Comparison of ENCODE assay signal across 19 cellular contexts in genomic region chr22:20412474-20413216, GRCh38. TPM values are rescaled to one million over a fixed set of nuclear protein-coding genes. Genes with fewer than 3 reads are reported as not detected.
DNase-seq lines count a peak whose midpoint lies in the region; ATAC-seq, FAIRE-seq and TF ChIP-seq lines count a peak whose summit lies in the region.
"Had no signal": no experiment of that assay in that cellular context is flagged by ENCODE, and none has a peak within 500 bp of the region (broad histone marks: within the 10 kb centered on the region; RNA-seq: fewer than 3 reads in every experiment).

No MANE protein-coding gene starts in this region.

- no peaks in the 10 kb centered on the region for H3K79me2 ChIP-seq in H1 (ENCODE audit: control insufficient read depth in 1 of 2, insufficient read depth in 2 of 2, low read length in 2 of 2)

- FAIRE-seq in H1 (lab: Jason Lieb, UNC), result no peak
- FAIRE-seq: A549, GM18507 had no signal

- peaks cover 0 to 4% (median 3%) of the 10 kb centered on the region in 3 donors for H3K27me3 Mint-ChIP-seq in CD14-positive monocyte (ENCODE audit: low read depth in 3 of 3)

- H3K79me1 ChIP-seq in H1 (ENCODE audit: low read depth, low read length), result no peaks in the 10 kb centered on the region; the same call in 1 of the 2 replicates
- peaks cover 2% of the 10 kb centered on the region for H3K79me1 ChIP-seq in neuronal stem cell (ENCODE audit: low read depth, low read length)

- no peak for TF ChIP-seq EP300 in H1 (IDR thresholded peaks at IDR 0.05; ENCODE audit: borderline replicate concordance in 1 of 2, low read depth in 2 of 2, low read length in 2 of 2)

- H3K27ac ChIP-seq in H1 (ENCODE audit: low read depth, low read length) (no peak overlapping the region), neuronal stem cell (replicated peaks; ENCODE audit: low read length) (no peak overlapping the region)
- H3K27ac ChIP-seq: A549, SJSA1 had no signal

- no peaks in the 10 kb centered on the region; a peak in 1 of 7 replicates for H3K4me1 ChIP-seq in H1 (replicated peaks in 1 of 4; ENCODE audit: control insufficient read depth in 3 of 4, insufficient read depth in 4 of 4, low read length in 3 of 4)
- peaks cover 2 to 11% of the 10 kb centered on the region in 2 donors for H3K4me1 ChIP-seq in neuronal stem cell (ENCODE audit: control insufficient read depth in 2 of 2, insufficient read depth in 1 of 2, low read depth in 1 of 2, low read length in 2 of 2)
- H3K4me1 ChIP-seq: A549, SJSA1 had no signal

- no peak overlapping the region for H2BK15ac ChIP-seq in H1 (ENCODE audit: low read length)
- H2BK15ac ChIP-seq in neuronal stem cell (ENCODE audit: low read length), result no peak overlapping the region

- H2BK12ac ChIP-seq in H1 (ENCODE audit: low read depth, low read length), result no peak overlapping the region
- H2BK12ac ChIP-seq in neuronal stem cell (ENCODE audit: low read length), result no peak overlapping the region

- no peak overlapping the region for H3K18ac ChIP-seq in H1 (ENCODE audit: extremely low read depth, low read length)
- H3K18ac ChIP-seq in neuronal stem cell (ENCODE audit: low read length), result no peak overlapping the region

- H3K4me1 Mint-ChIP-seq in CD14-positive monocyte, result peaks cover 6% of the 10 kb centered on the region
- H3K4me1 Mint-ChIP-seq: CD4-positive, CD25-positive, alpha-beta regulatory T cell had no signal

- no peak overlapping the region for H3K4ac ChIP-seq in H1 (replicated peaks; ENCODE audit: insufficient read length, low read depth, low read length)
- no peak overlapping the region for H3K4ac ChIP-seq in neuronal stem cell (ENCODE audit: low read length)

- H3K9ac ChIP-seq in H1 (replicated peaks in 1 of 4; ENCODE audit: extremely low read depth in 1 of 4, low read depth in 3 of 4, low read length in 3 of 4), result no peak overlapping the region
- H3K9ac ChIP-seq in neuronal stem cell (ENCODE audit: low read depth, low read length, poor library complexity), result no peak overlapping the region

- no peak overlapping the region for H3K27ac Mint-ChIP-seq in CD14-positive monocyte
- H3K27ac Mint-ChIP-seq: CD4-positive, CD25-positive, alpha-beta regulatory T cell; HFFc6 had no signal

- no peaks in the 10 kb centered on the region for H3K27me3 ChIP-seq in H1 (replicated peaks in 1 of 4; ENCODE audit: control insufficient read depth in 3 of 4, extremely low read depth in 1 of 4, insufficient read depth in 3 of 4, low read length in 3 of 4)
- no peaks in the 10 kb centered on the region for H3K27me3 ChIP-seq in neuronal stem cell (ENCODE audit: control insufficient read depth in 3 of 3, insufficient read depth in 3 of 3, low read depth in 1 of 3, low read length in 3 of 3)
- H3K27me3 ChIP-seq: SJSA1 had no signal

- no peak overlapping the region for H3K56ac ChIP-seq in H1 (replicated peaks; ENCODE audit: insufficient read length, low read depth, low read length)

- H3K36me3 ChIP-seq in H1 (ENCODE audit: control insufficient read depth in 2 of 4, insufficient read depth in 4 of 4, low read length in 3 of 4) (no peaks in the 10 kb centered on the region), neuronal stem cell (replicated peaks in 1 of 2; ENCODE audit: control insufficient read depth in 2 of 2, insufficient read depth in 2 of 2, low read length in 2 of 2) (peaks cover 4 to 13% of the 10 kb centered on the region in 2 donors)
- H3K36me3 ChIP-seq: SJSA1 had no signal

- no peak for TF ChIP-seq POLR2A in H1 (IDR thresholded peaks at IDR 0.05; ENCODE audit: control extremely low read depth in 1 of 2, low read depth in 2 of 2, low read length in 2 of 2)

- H2BK120ac ChIP-seq in H1 (replicated peaks; ENCODE audit: low read depth, low read length), result no peak overlapping the region
- H2BK120ac ChIP-seq in neuronal stem cell (ENCODE audit: low read depth, low read length), result no peak overlapping the region

- H4K8ac ChIP-seq in H1 (ENCODE audit: extremely low read depth, insufficient read depth, low read length), result peak overlapping the region; percentile 6; the same call in 1 of the 2 replicates
- no peak overlapping the region for H4K8ac ChIP-seq in neuronal stem cell (ENCODE audit: low read depth, low read length)

- H3K4me2 ChIP-seq in H1 (ENCODE audit: insufficient read depth in 1 of 2, low read depth in 2 of 2, low read length in 2 of 2), result no peak overlapping the region
- H3K4me2 ChIP-seq in neuronal stem cell (ENCODE audit: insufficient read depth, low read length, poor library complexity, severe bottlenecking), result no peak overlapping the region
- H3K4me2 ChIP-seq: A549 had no signal

- no peak overlapping the region for H3K4me3 Mint-ChIP-seq in CD14-positive monocyte
- H3K4me3 Mint-ChIP-seq: CD4-positive, CD25-positive, alpha-beta regulatory T cell; HFFc6 had no signal

- CTCF ChIA-PET in H1 (lab: Charles Lee; ENCODE audit: partially characterized antibody), result interaction anchor here (1.0 to 1.1 kb wide), 3 partner anchors 9 to 18 kb away, joined by 3 read pairs; no protein-coding TSS in a partner anchor

- H2BK20ac ChIP-seq in H1 (ENCODE audit: low read length), result no peak overlapping the region

- DNase-seq in CD14-positive monocyte (ENCODE audit: low spot score) (peak; percentile 16), MV-4-11 (lab: John Stamatoyannopoulos, UW) (peak; percentile 27), H1 (ENCODE audit: low read depth in 1 of 2, low spot score in 2 of 2) (no peak), neuronal stem cell (ENCODE audit: low spot score) (no peak), GM03348 (ENCODE audit: low spot score) (no peak), NCI-H526 (lab: John Stamatoyannopoulos, UW) (no peak), NCI-H446 (lab: John Stamatoyannopoulos, UW) (no peak)
- DNase-seq: Calu3; CD4-positive, CD25-positive, alpha-beta regulatory T cell; HFFc6; NCI-H1417; NCI-H2029 treated with DMSO at 0.1 percent for 48 hours; NCI-H524 treated with DMSO at 0.1 percent for 48 hours had no signal

- H2AK5ac ChIP-seq in H1 (ENCODE audit: low read depth, low read length), result no peak overlapping the region
- H2AK5ac ChIP-seq in neuronal stem cell (ENCODE audit: low read depth, low read length), result no peak overlapping the region

- H3K36me3 Mint-ChIP-seq in CD14-positive monocyte, result peaks cover 0 to under 1% of the 10 kb centered on the region in 2 donors
- H3K36me3 Mint-ChIP-seq: CD4-positive, CD25-positive, alpha-beta regulatory T cell had no signal

- no peak overlapping the region for H4K91ac ChIP-seq in H1 (replicated peaks; ENCODE audit: insufficient read length, low read length)
- H4K91ac ChIP-seq in neuronal stem cell (ENCODE audit: low read depth, low read length, poor library complexity), result no peak overlapping the region

- no peaks in the 10 kb centered on the region for H4K20me1 ChIP-seq in H1 (replicated peaks in 1 of 2; ENCODE audit: control insufficient read depth in 1 of 2, insufficient read depth in 2 of 2, low read length in 2 of 2)

- H3K9me3 ChIP-seq in H1 (ENCODE audit: insufficient read depth in 2 of 2, low read depth in 1 of 2, low read length in 1 of 2) (no peaks in the 10 kb centered on the region), neuronal stem cell (replicated peaks in 1 of 2; ENCODE audit: control insufficient read depth in 2 of 2, insufficient read depth in 1 of 2, low read depth in 1 of 2, low read length in 2 of 2) (no peaks in the 10 kb centered on the region)
- H3K9me3 ChIP-seq: A549, SJSA1 had no signal

- H3K14ac ChIP-seq in H1 (ENCODE audit: insufficient read length) (no peak overlapping the region), neuronal stem cell (ENCODE audit: low read length) (no peak overlapping the region)

- H3K4me3 ChIP-seq in H1 (ENCODE audit: extremely low read depth in 1 of 4, insufficient read depth in 2 of 4, low read depth in 3 of 4, low read length in 4 of 4), result no peak overlapping the region
- H3K4me3 ChIP-seq in neuronal stem cell (ENCODE audit: low read length in 2 of 2), result no peak overlapping the region
- H3K4me3 ChIP-seq: A549, GM12878, SJSA1 had no signal

- no peaks in the 10 kb centered on the region for H3K9me3 Mint-ChIP-seq in CD14-positive monocyte
- H3K9me3 Mint-ChIP-seq: CD4-positive, CD25-positive, alpha-beta regulatory T cell; HFFc6 had no signal

- WGBS in H1 (ENCODE audit: extremely low coverage in 1 of 2, insufficient coverage in 1 of 2, insufficient read length in 1 of 2, insufficient replicate concordance in 2 of 2, low coverage in 1 of 2, low lambda C conversion rate in 2 of 2, missing lambda C conversion rate in 1 of 2), 2 experiments, result 81% methylated on average over 10 of the region's 10 CpGs; no CpG with 5 or more reads in 1 of the 2 experiments
- WGBS in neuronal stem cell (ENCODE audit: extremely low coverage in 2 of 2, insufficient read length in 2 of 2, insufficient replicate concordance in 1 of 2), 2 donors, result no CpG with 5 or more reads among the region's 10 CpGs

- intact Hi-C loops in CD14-positive monocyte (cut with micrococcal nuclease), result no loop called here

- H2AFZ ChIP-seq in H1 (ENCODE audit: low read length), result no peak overlapping the region
- peak overlapping the region; percentile 68 for H2AFZ ChIP-seq in neuronal stem cell (ENCODE audit: low read length)

- no peak for TF ChIP-seq CTCF in CD14-positive monocyte (IDR thresholded peaks at IDR 0.05)
- no peak for TF ChIP-seq CTCF in H1 (IDR thresholded peaks at IDR 0.05; ENCODE audit: control extremely low read depth in 1 of 3, insufficient read depth in 1 of 3, low read depth in 1 of 3, low read length in 3 of 3)

- H3K23me2 ChIP-seq in H1 (ENCODE audit: low read depth, low read length), result no peaks in the 10 kb centered on the region

- POLR2A ChIA-PET in H1 (lab: Charles Lee; ENCODE audit: partially characterized antibody), result interaction anchor here (0.8 to 1.0 kb wide), 2 partner anchors 19 to 27 kb away, joined by 3 read pairs; partner anchors contain the start of gene ZNF74

- no peak overlapping the region for H4K5ac ChIP-seq in H1 (ENCODE audit: insufficient read length, low read depth, low read length)

- TF ChIP-seq RAD21 in H1 (IDR thresholded peaks at IDR 0.05 in 1 of 2, conservative IDR thresholded peaks at IDR 0.05 in 1 of 2; ENCODE audit: low read depth in 2 of 2, low read length in 2 of 2), result no peak

- H3K23ac ChIP-seq in H1 (ENCODE audit: insufficient read length) (no peak overlapping the region), neuronal stem cell (ENCODE audit: low read depth, low read length, poor library complexity) (no peak overlapping the region)

- ATAC-seq in GM19023 (IDR thresholded peaks at IDR 0.05; ENCODE audit: unreplicated experiment), result no peak
- ATAC-seq: A549, GM12878 had no signal

- no peak overlapping the region for H2BK5ac ChIP-seq in H1 (ENCODE audit: low read depth, low read length)
- no peak overlapping the region for H2BK5ac ChIP-seq in neuronal stem cell (ENCODE audit: low read length)

RNA-seq across cellular contexts. Expression of gene ZNF74, which starts 18.7 kb away (rescaled TPM):
- polyA plus RNA-seq in CD14-positive monocyte (1 to 10 TPM; 1.9 TPM), H1 (2011; rRNA removed) (29.7 and 35.3 TPM in 2 replicates)
- total RNA-seq in H1 (2021; fragmentation: NEBNext Ultra II Directional; extraction: Animal tissue kit (Norgen Biotek cat#: 25700)), result 44.9 and 45.7 TPM in 2 replicates
- polyA plus RNA-seq in H1 (2011; cell fraction: cytosol; rRNA removed), result 38.2 TPM
- polyA plus RNA-seq in H1 (2011; cell fraction: nucleus; rRNA removed), result 27.0 TPM
- polyA plus RNA-seq in H1 (2012, experiment 1 of 2), result 25.6 to 38.6 TPM (median 29.5 TPM) in 4 replicates
- polyA plus RNA-seq in H1 (2012, experiment 2 of 2), result 28.3 TPM
- 15.6 TPM for polyA plus RNA-seq in H1 (2013, experiment 1 of 2)
- 16.0 TPM for polyA plus RNA-seq in H1 (2013, experiment 2 of 2)
- polyA minus RNA-seq in H1 (2011; rRNA and poly(A)+ RNA removed), result 26.1 and 26.9 TPM in 2 replicates
- polyA minus RNA-seq in H1 (2011; cell fraction: cytosol; rRNA and poly(A)+ RNA removed), result 35.4 TPM
- polyA minus RNA-seq in H1 (2011; cell fraction: nucleus; rRNA and poly(A)+ RNA removed), result 18.6 TPM
- polyA plus RNA-seq in neuronal stem cell (2013, experiment 1 of 2), result 20.1 TPM
- polyA plus RNA-seq in neuronal stem cell (2013, experiment 2 of 2), result 20.2 TPM
- total RNA-seq: OCI-LY7 had no signal

RNA-seq across cellular contexts. Expression of gene SCARF2, which starts 25.0 kb away (rescaled TPM):
- polyA plus RNA-seq in CD14-positive monocyte (under 1 TPM in 1 of 2 donors, not detected in 1; 0.12 TPM), H1 (2011; rRNA removed) (4.2 and 7.1 TPM in 2 replicates)
- total RNA-seq in H1 (2021; fragmentation: NEBNext Ultra II Directional; extraction: Animal tissue kit (Norgen Biotek cat#: 25700)), result 9.8 and 10.0 TPM in 2 replicates
- polyA plus RNA-seq in H1 (2011; cell fraction: cytosol; rRNA removed), result 4.9 TPM
- polyA plus RNA-seq in H1 (2011; cell fraction: nucleus; rRNA removed), result 11.9 TPM
- polyA plus RNA-seq in H1 (2012, experiment 1 of 2), result 2.8 to 4.4 TPM (median 4.1 TPM) in 4 replicates
- polyA plus RNA-seq in H1 (2012, experiment 2 of 2), result 2.8 TPM
- polyA plus RNA-seq in H1 (2013, experiment 1 of 2), result 13.3 TPM
- polyA plus RNA-seq in H1 (2013, experiment 2 of 2), result 12.2 TPM
- 0.76 and 1.4 TPM in 2 replicates for polyA minus RNA-seq in H1 (2011; rRNA and poly(A)+ RNA removed)
- 4.8 TPM for polyA minus RNA-seq in H1 (2011; cell fraction: cytosol; rRNA and poly(A)+ RNA removed)
- 3.9 TPM for polyA minus RNA-seq in H1 (2011; cell fraction: nucleus; rRNA and poly(A)+ RNA removed)
- polyA plus RNA-seq in neuronal stem cell (2013, experiment 1 of 2), result 3.7 TPM
- polyA plus RNA-seq in neuronal stem cell (2013, experiment 2 of 2), result 2.8 TPM

Comparison
In these comparisons a context has a peak if more than half of its experiments do, and no peak if none do; other contexts are left out.
1. DNase-seq: peak in CD14-positive monocyte (single experiment) and MV-4-11 (single experiment); none in H1 (0 of 2), neuronal stem cell (single experiment), GM03348 (single experiment), NCI-H526 (0 of 2) and NCI-H446 (0 of 2).
2. RNA of gene ZNF74, which starts 18.7 kb away (polyA plus RNA-seq): 15.6 to 38.6 TPM in H1; 1.9 TPM in CD14-positive monocyte; every median in the first group is over 4 times any median in the second.